ENCODE assay signal across 19 cellular contexts in the genomic region with DNA sequence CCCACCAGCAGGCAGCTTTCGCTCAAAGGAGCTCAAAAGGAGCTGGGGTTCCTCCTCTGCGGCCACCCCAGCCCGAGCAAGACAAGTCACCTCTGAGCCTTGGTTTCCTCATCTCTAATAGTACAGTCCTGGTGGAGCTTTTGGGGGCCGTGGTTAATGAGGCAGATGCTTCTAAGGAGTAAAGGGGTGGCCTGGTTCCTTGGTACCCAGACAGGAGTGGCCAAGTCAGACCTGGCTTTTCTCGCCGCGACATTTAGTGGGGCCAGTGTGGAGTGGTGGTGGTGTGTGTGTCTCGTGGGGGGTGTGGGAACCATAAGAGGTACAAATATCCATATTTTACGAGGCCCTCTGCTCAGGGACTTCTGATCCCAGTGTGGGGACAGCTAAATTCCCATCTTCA. TPM values are rescaled to one million over a fixed set of nuclear protein-coding genes. Genes with fewer than 3 reads are reported as not detected.
DNase-seq lines count a peak whose midpoint lies in the region; ATAC-seq and TF ChIP-seq lines count a peak whose summit lies in the region.
"Had no signal": no experiment of that assay in that cellular context is flagged by ENCODE, and none has a peak within 500 bp of the region (broad histone marks: within the 10 kb centered on the region; RNA-seq: fewer than 3 reads in every experiment).

No MANE protein-coding gene starts in this region.

- H3K4me1 Mint-ChIP-seq in nephron progenitor cell = peaks cover 30% of the 10 kb centered on the region

- H3K9me3 ChIP-seq in vagina = no peaks in the 10 kb centered on the region
- H3K9me3 ChIP-seq: ascending aorta, BLaER1, Caco-2, tibial nerve had no signal

- H3K4me1 ChIP-seq in vagina = peaks cover 44% of the 10 kb centered on the region
- H3K4me1 ChIP-seq: Caco-2 had no signal

- intact Hi-C loops in Right ventricle myocardium inferior (cut with DNase I) (loop anchor here (2.0 to 5.0 kb wide), 2 partner anchors 176 to 695 kb away; no protein-coding TSS in a partner anchor), cardiac septum (cut with DNase I) (loop anchor here (2.0 kb wide), 2 partner anchors 174 to 444 kb away; no protein-coding TSS in a partner anchor), vagina (cut with DNase I) (no loop called here)

- no peaks in the 10 kb centered on the region for H3K36me3 Mint-ChIP-seq in nephron progenitor cell (ENCODE audit: low read depth)
- H3K36me3 Mint-ChIP-seq: activated naive CD4-positive, alpha-beta T cell treated with anti-CD3 and anti-CD28 coated beads, Interleukin-2, amount 50 U/mL, for 24 hours had no signal

- H3K4me3 Mint-ChIP-seq in nephron progenitor cell = peak overlapping the region; percentile 36
- H3K4me3 Mint-ChIP-seq: activated naive CD4-positive, alpha-beta T cell treated with anti-CD3 and anti-CD28 coated beads, Interleukin-2, amount 50 U/mL, for 24 hours; activated T-cell treated with anti-CD3 and anti-CD28 coated beads, Interleukin-2, amount 50 U/mL, for 72 hours had no signal

- no peak for TF ChIP-seq POLR2A in vagina (IDR thresholded peaks at IDR 0.05)

- no peak for DNase-seq in Right ventricle myocardium inferior (ENCODE audit: missing footprints)
- DNase-seq in cardiac septum (ENCODE audit: low spot score) = no peak
- peak; percentile 48 for DNase-seq in fibroblast of villous mesenchyme (ENCODE audit: low read depth)
- DNase-seq in nephron progenitor cell = no peak
- no peak for DNase-seq in vagina (ENCODE audit: extremely low spot score in 2 of 2)
- DNase-seq in caudate nucleus (lab: John Stamatoyannopoulos, UW) = no peak
- no peak for DNase-seq in iPS-NIHi11 (ENCODE audit: low spot score)
- DNase-seq: effector memory CD4-positive, alpha-beta T cell; NCI-H1694 treated with DMSO at 0.1 percent for 48 hours had no signal

- H3K27ac ChIP-seq in vagina (peak overlapping the region; percentile 57), caudate nucleus (ENCODE audit: low read depth, low read length) (no peak overlapping the region)
- H3K27ac ChIP-seq: ascending aorta, BLaER1 had no signal

- TF ChIP-seq CTCF in fibroblast of villous mesenchyme (IDR thresholded peaks at IDR 0.05; ENCODE audit: insufficient read depth, low read depth, low read length) (no peak), nephron progenitor cell (IDR thresholded peaks at IDR 0.05) (no peak), vagina (IDR thresholded peaks at IDR 0.05) (no peak)

- peaks cover 95% of the 10 kb centered on the region for H3K27me3 Mint-ChIP-seq in nephron progenitor cell (ENCODE audit: low read depth, poor library complexity)

- H3K36me3 ChIP-seq in vagina = peaks cover 0 to 7% of the 10 kb centered on the region in 2 donors
- H3K36me3 ChIP-seq: ascending aorta, BLaER1, tibial nerve had no signal

- peak overlapping the region; percentile 96 for H3K4me3 ChIP-seq in fibroblast of villous mesenchyme (ENCODE audit: low read depth, low read length)
- H3K4me3 ChIP-seq in vagina = no peak overlapping the region
- H3K4me3 ChIP-seq: ascending aorta, BLaER1, K562, tibial nerve had no signal

- H3K27me3 ChIP-seq in vagina = no peaks in the 10 kb centered on the region

- no peaks in the 10 kb centered on the region for H3K9me3 Mint-ChIP-seq in nephron progenitor cell
- H3K9me3 Mint-ChIP-seq: activated naive CD4-positive, alpha-beta T cell treated with anti-CD3 and anti-CD28 coated beads, Interleukin-2, amount 50 U/mL, for 24 hours; activated T-cell treated with anti-CD3 and anti-CD28 coated beads, Interleukin-2, amount 50 U/mL, for 72 hours had no signal

- H3K27ac Mint-ChIP-seq in nephron progenitor cell = no peak overlapping the region
- H3K27ac Mint-ChIP-seq: activated naive CD4-positive, alpha-beta T cell treated with anti-CD3 and anti-CD28 coated beads, Interleukin-2, amount 50 U/mL, for 24 hours; progenitor cell of endocrine pancreas had no signal

- peak; percentile 6 for ATAC-seq in Right ventricle myocardium inferior
- no peak for ATAC-seq in GM18867 (IDR thresholded peaks at IDR 0.05; ENCODE audit: unreplicated experiment)

RNA-seq across cellular contexts. Expression of gene FOXF1, which starts 6.7 kb away (rescaled TPM):
- total RNA-seq in Right ventricle myocardium inferior = 0.05 TPM
- total RNA-seq in cardiac septum = 0.16 TPM
- 5.2 and 10.3 TPM in 2 replicates for total RNA-seq in fibroblast of villous mesenchyme
- total RNA-seq in vagina = 26.0 TPM
- total RNA-seq: activated T-cell treated with anti-CD3 and anti-CD28 coated beads, Interleukin-2, amount 50 U/mL, for 72 hours; progenitor cell of endocrine pancreas; skeletal muscle tissue had no signal

RNA-seq across cellular contexts. Expression of gene MTHFSD, which starts 38.0 kb away (rescaled TPM):
- total RNA-seq in Right ventricle myocardium inferior (10.0 TPM), cardiac septum (12.2 TPM), fibroblast of villous mesenchyme (11.6 and 14.7 TPM in 2 replicates), vagina (20.4 TPM)

RNA-seq across cellular contexts. Expression of gene FOXC2, which starts 49.6 kb away (rescaled TPM):
- total RNA-seq in Right ventricle myocardium inferior = 1.4 TPM
- total RNA-seq in cardiac septum = 2.6 TPM
- 0.64 TPM in 1 of 2 replicates, not detected in the other for total RNA-seq in fibroblast of villous mesenchyme
- 2.7 TPM for total RNA-seq in vagina
- total RNA-seq: activated T-cell treated with anti-CD3 and anti-CD28 coated beads, Interleukin-2, amount 50 U/mL, for 72 hours; Caco-2; progenitor cell of endocrine pancreas had no signal
